Comparison of ENCODE assay signal across 9 cellular contexts in the genomic region with DNA sequence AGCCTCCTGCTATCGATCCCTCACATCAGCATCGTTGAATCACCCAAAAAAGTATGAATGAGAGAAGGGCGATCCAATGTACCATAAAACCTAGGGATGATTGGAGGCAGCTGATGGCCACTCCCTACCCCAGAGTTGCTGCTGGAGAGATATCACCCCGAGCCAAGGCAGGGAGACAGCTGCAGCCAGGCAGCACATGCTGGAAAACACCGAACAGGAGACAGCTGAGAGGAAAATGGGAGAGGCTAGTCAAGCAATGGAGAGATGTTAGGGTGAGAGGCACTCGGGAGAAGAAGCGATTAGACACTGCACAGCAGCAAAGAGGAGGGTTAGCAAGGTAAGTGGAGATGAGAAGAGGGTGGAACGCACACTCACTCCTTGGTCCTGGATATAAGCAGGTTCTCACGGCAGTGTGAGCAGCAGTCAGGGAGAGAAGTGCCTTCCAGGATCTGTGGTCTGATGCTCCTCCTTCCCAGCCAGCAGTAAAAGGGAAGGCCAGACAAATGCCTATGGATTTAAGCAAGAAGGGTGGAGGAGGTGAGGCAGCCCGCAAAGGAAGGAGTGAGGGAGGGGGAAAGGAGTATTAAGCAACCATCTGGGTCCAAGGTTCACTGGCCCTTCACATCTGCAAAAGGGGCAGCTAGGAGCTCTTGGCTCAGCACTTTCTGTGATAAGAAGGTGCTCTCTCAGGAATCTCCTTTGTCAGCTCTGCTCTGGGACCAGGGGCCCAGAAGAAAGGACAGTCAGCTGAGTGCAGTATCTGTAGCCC. TPM values are rescaled to one million over a fixed set of nuclear protein-coding genes. Genes with fewer than 3 reads are reported as not detected.
DNase-seq lines count a peak whose midpoint lies in the region; ATAC-seq and TF ChIP-seq lines count a peak whose summit lies in the region.
"Had no signal": no experiment of that assay in that cellular context is flagged by ENCODE, and none has a peak within 500 bp of the region (broad histone marks: within the 10 kb centered on the region; RNA-seq: fewer than 3 reads in every experiment).

A gene (minus strand): TSS at position 491 of the 769 bp plus-strand sequence. CDS start 2,037 bp downstream, outside the sequence.

- peak; percentile 52 for ATAC-seq in upper lobe of right lung
- ATAC-seq in GM21526 (IDR thresholded peaks at IDR 0.05; ENCODE audit: low FRiP score, unreplicated experiment) = no peak

- H3K36me3 Mint-ChIP-seq in activated naive CD4-positive, alpha-beta T cell treated with anti-CD3 and anti-CD28 coated beads, Interleukin-2, amount 50 U/mL, for 24 hours = no peaks in the 10 kb centered on the region
- H3K36me3 Mint-ChIP-seq in activated naive CD4-positive, alpha-beta T cell treated with anti-CD3 and anti-CD28 coated beads, Interleukin-2, amount 10 ng/mL, durations not matched to agents 7 days and 5 days = no peaks in the 10 kb centered on the region
- H3K36me3 Mint-ChIP-seq in mesothelial cell of epicardium = no peaks in the 10 kb centered on the region

- H3K9me3 Mint-ChIP-seq in activated naive CD4-positive, alpha-beta T cell treated with anti-CD3 and anti-CD28 coated beads, Interleukin-2, amount 50 U/mL, for 24 hours = no peaks in the 10 kb centered on the region
- H3K9me3 Mint-ChIP-seq in activated naive CD4-positive, alpha-beta T cell treated with anti-CD3 and anti-CD28 coated beads, Interleukin-2, amount 10 ng/mL, durations not matched to agents 7 days and 5 days = no peaks in the 10 kb centered on the region
- H3K9me3 Mint-ChIP-seq in mesothelial cell of epicardium = no peaks in the 10 kb centered on the region

- H3K4me1 Mint-ChIP-seq in activated naive CD4-positive, alpha-beta T cell treated with anti-CD3 and anti-CD28 coated beads, Interleukin-2, amount 50 U/mL, for 24 hours = peaks cover 15% of the 10 kb centered on the region
- H3K4me1 Mint-ChIP-seq in activated naive CD4-positive, alpha-beta T cell treated with anti-CD3 and anti-CD28 coated beads, Interleukin-2, amount 10 ng/mL, durations not matched to agents 7 days and 5 days = peaks cover 31% of the 10 kb centered on the region
- peaks cover 36% of the 10 kb centered on the region for H3K4me1 Mint-ChIP-seq in mesothelial cell of epicardium

- H3K9me3 ChIP-seq in upper lobe of right lung (no peaks in the 10 kb centered on the region), tibial artery (no peaks in the 10 kb centered on the region)

- H3K27ac ChIP-seq in upper lobe of right lung (peak within 1 kb of the TSS; percentile 72), tibial artery (peak within 1 kb of the TSS in 1 of 2 donors; percentile 78)

- H3K4me3 ChIP-seq in upper lobe of right lung (peak within 1 kb of the TSS; percentile 42), tibial artery (peak within 1 kb of the TSS in 1 of 2 donors; percentile 3)

- H3K27me3 Mint-ChIP-seq in activated naive CD4-positive, alpha-beta T cell treated with anti-CD3 and anti-CD28 coated beads, Interleukin-2, amount 50 U/mL, for 24 hours = no peaks in the 10 kb centered on the region
- peaks cover 28% of the 10 kb centered on the region for H3K27me3 Mint-ChIP-seq in activated naive CD4-positive, alpha-beta T cell treated with anti-CD3 and anti-CD28 coated beads, Interleukin-2, amount 10 ng/mL, durations not matched to agents 7 days and 5 days
- H3K27me3 Mint-ChIP-seq in mesothelial cell of epicardium (ENCODE audit: low read depth) = no peaks in the 10 kb centered on the region

- no peak within 1 kb of the TSS for H3K4me3 Mint-ChIP-seq in activated naive CD4-positive, alpha-beta T cell treated with anti-CD3 and anti-CD28 coated beads, Interleukin-2, amount 50 U/mL, for 24 hours
- H3K4me3 Mint-ChIP-seq in activated naive CD4-positive, alpha-beta T cell treated with anti-CD3 and anti-CD28 coated beads, Interleukin-2, amount 10 ng/mL, durations not matched to agents 7 days and 5 days = no peak within 1 kb of the TSS
- peak within 1 kb of the TSS; percentile 15 for H3K4me3 Mint-ChIP-seq in mesothelial cell of epicardium

- TF ChIP-seq CTCF in mesothelial cell of epicardium (IDR thresholded peaks at IDR 0.05; ENCODE audit: unreplicated experiment) = no peak
- no peak for TF ChIP-seq CTCF in upper lobe of right lung (IDR thresholded peaks at IDR 0.05)
- no peak for TF ChIP-seq CTCF in tibial artery (IDR thresholded peaks at IDR 0.05)

- H3K27ac Mint-ChIP-seq in activated naive CD4-positive, alpha-beta T cell treated with anti-CD3 and anti-CD28 coated beads, Interleukin-2, amount 50 U/mL, for 24 hours = peak within 1 kb of the TSS; percentile 52
- H3K27ac Mint-ChIP-seq in activated naive CD4-positive, alpha-beta T cell treated with anti-CD3 and anti-CD28 coated beads, Interleukin-2, amount 10 ng/mL, durations not matched to agents 7 days and 5 days = no peak within 1 kb of the TSS
- H3K27ac Mint-ChIP-seq in mesothelial cell of epicardium = peak within 1 kb of the TSS; percentile 62

- H3K4me1 ChIP-seq in upper lobe of right lung = peaks cover 28% of the 10 kb centered on the region
- peaks cover 0 to 33% (median 18%) of the 10 kb centered on the region in 4 donors for H3K4me1 ChIP-seq in tibial artery

- no peak for DNase-seq in activated naive CD4-positive, alpha-beta T cell treated with anti-CD3 and anti-CD28 coated beads, Interleukin-2, amount 10 ng/mL, durations not matched to agents 7 days and 5 days
- DNase-seq in cerebellar cortex (ENCODE audit: low spot score) = peak; percentile 28
- DNase-seq in mesothelial cell of epicardium (ENCODE audit: low spot score in 2 of 2, unreplicated experiment in 2 of 2) = no peak
- peak; percentile 44 for DNase-seq in upper lobe of right lung
- DNase-seq in tibial artery = no peak
- DNase-seq in activated gamma-delta T cell (lab: John Stamatoyannopoulos, UW) = no peak
- DNase-seq: NCI-H187 treated with DMSO at 0.1 percent for 48 hours had no signal

- intact Hi-C loops in upper lobe of right lung (cut with DNase I) = no loop called here
- intact Hi-C loops in tibial artery (cut with DNase I; ENCODE audit: low total_unique reads) = no loop called here

- CTCF ChIA-PET in activated naive CD4-positive, alpha-beta T cell treated with anti-CD3 and anti-CD28 coated beads, Interleukin-2, amount 10 ng/mL, durations not matched to agents 7 days and 5 days (lab: Charles Lee) = interaction anchor here (1.1 to 2.5 kb wide), 2 partner anchors 8 to 245 kb away, joined by 3 to 11 read pairs; no protein-coding TSS in a partner anchor

- H3K27me3 ChIP-seq in upper lobe of right lung (no peaks in the 10 kb centered on the region), tibial artery (no peaks in the 10 kb centered on the region)

- H3K36me3 ChIP-seq in upper lobe of right lung (no peaks in the 10 kb centered on the region), tibial artery (no peaks in the 10 kb centered on the region)

RNA-seq across cellular contexts. Expression of the gene that starts here (rescaled TPM):
- 8.3 to 9.8 TPM (median 8.9 TPM) in 3 replicates for total RNA-seq in mesothelial cell of epicardium
- total RNA-seq in upper lobe of right lung = 84.4 TPM

Comparison
In these comparisons a context has a peak if more than half of its experiments do, and no peak if none do; other contexts are left out.
1. DNase-seq: peak in cerebellar cortex (single experiment) and upper lobe of right lung (single experiment); none in activated naive CD4-positive, alpha-beta T cell treated with anti-CD3 and anti-CD28 coated beads, Interleukin-2, amount 10 ng/mL, durations not matched to agents 7 days and 5 days (single experiment), mesothelial cell of epicardium (0 of 2), tibial artery (0 of 2) and activated gamma-delta T cell (single experiment).